Comparison of ENCODE assay signal across 32 cellular contexts in the genomic region with DNA sequence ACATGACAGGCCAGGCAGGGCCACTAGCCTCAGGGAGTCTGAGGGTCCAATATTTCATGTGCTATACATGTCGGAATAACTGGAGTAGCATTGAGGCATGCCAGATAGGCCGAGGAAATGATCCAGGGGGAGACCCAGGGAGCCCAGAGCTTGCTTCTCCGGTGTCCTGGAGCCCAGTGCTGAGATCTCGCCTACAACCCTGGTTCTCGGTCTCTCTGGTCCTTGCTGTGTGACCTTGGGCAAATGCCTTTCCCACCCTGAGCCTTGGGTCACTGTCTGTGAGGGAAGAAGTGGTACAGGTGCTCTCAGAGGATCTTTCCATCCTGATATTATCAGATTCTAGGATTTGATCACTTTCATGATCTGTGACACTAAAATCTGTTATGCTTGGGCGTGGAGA. TPM values are rescaled to one million over a fixed set of nuclear protein-coding genes. Genes with fewer than 3 reads are reported as not detected.
"Had no signal": no experiment of that assay in that cellular context is flagged by ENCODE, and none has a peak within 500 bp of the region (broad histone marks: within the 10 kb centered on the region; RNA-seq: fewer than 3 reads in every experiment).

No MANE protein-coding gene starts in this region.

- H3K4me3 ChIP-seq: coronary artery, esophagus squamous epithelium, gastroesophageal sphincter had no signal

- H3K27me3 ChIP-seq: brain microvascular endothelial cell, esophagus squamous epithelium, gastroesophageal sphincter had no signal

- H3K9me3 ChIP-seq: esophagus squamous epithelium, gastroesophageal sphincter had no signal

- ATAC-seq: activated naive CD4-positive, alpha-beta T cell treated with anti-CD3 and anti-CD28 coated beads, Interleukin-2, amount 50 U/mL, for 72 hours; activated T-cell treated with anti-CD3 and anti-CD28 coated beads, Interleukin-2, amount 50 U/mL, for 72 hours; effector memory CD8-positive, alpha-beta T cell; gastroesophageal sphincter; WTC11 had no signal

- H3K27ac ChIP-seq: brain microvascular endothelial cell, coronary artery, esophagus squamous epithelium, gastroesophageal sphincter had no signal

- FAIRE-seq: astrocyte, bronchial epithelial cell had no signal

- DNase-seq: activated CD4-positive, alpha-beta memory T cell treated with anti-CD3 and anti-CD28 coated beads, Interleukin-2, amount 10 ng/mL, durations not matched to agents 7 days and 5 days; activated CD4-positive, alpha-beta T cell treated with anti-CD3 and anti-CD28 coated beads for 1 hour; activated CD4-positive, alpha-beta T cell treated with anti-CD3 and anti-CD28 coated beads for 4 hours; activated CD4-positive, alpha-beta T cell treated with anti-CD3 and anti-CD28 coated beads, Interleukin-2, amount 10 ng/mL, durations not matched to agents 7 days and 5 days; activated CD4-positive, alpha-beta T cell treated with anti-CD3 and anti-CD28 coated beads, Interleukin-2, amount 50 U/mL, for 4 hours; activated CD8-positive, alpha-beta memory T cell treated with anti-CD3 and anti-CD28 coated beads, Interleukin-2, amount 50 U/mL, for 48 hours; activated gamma-delta T cell; activated naive CD4-positive, alpha-beta T cell; activated naive CD4-positive, alpha-beta T cell treated with anti-CD3 and anti-CD28 coated beads, Interleukin-2, amount 10 ng/mL, durations not matched to agents 7 days and 5 days; activated naive CD8-positive, alpha-beta T cell treated with anti-CD3 and anti-CD28 coated beads, Interleukin-2, amount 10 ng/mL, durations not matched to agents 7 days and 5 days; activated T-cell treated with anti-CD3 and anti-CD28 coated beads for 4 hours; activated T-cell treated with anti-CD3 and anti-CD28 coated beads, Interleukin-2, amount 50 U/mL, for 24 hours; activated T-cell treated with anti-CD3 and anti-CD28 coated beads, Interleukin-2, amount 50 U/mL, for 72 hours; amniotic stem cell; anterior cingulate cortex; brain microvascular endothelial cell; dermis blood vessel endothelial cell; effector CD4-positive, alpha-beta T cell; effector memory CD8-positive, alpha-beta T cell; esophagus squamous epithelium; foreskin melanocyte; T-helper 2 cell had no signal

- H3K36me3 ChIP-seq: brain microvascular endothelial cell, gastroesophageal sphincter had no signal

RNA-seq across cellular contexts. Expression of gene CBLC, which starts 11.3 kb away (rescaled TPM):
- total RNA-seq: activated CD4-positive, alpha-beta memory T cell treated with anti-CD3 and anti-CD28 coated beads, Interleukin-2, amount 10 ng/mL, durations not matched to agents 7 days and 5 days; activated CD4-positive, alpha-beta T cell treated with anti-CD3 and anti-CD28 coated beads, Interleukin-2, amount 10 ng/mL, durations not matched to agents 7 days and 5 days; activated naive CD4-positive, alpha-beta T cell treated with anti-CD3 and anti-CD28 coated beads, Interleukin-2, amount 50 U/mL, for 72 hours; activated naive CD8-positive, alpha-beta T cell treated with anti-CD3 and anti-CD28 coated beads, Interleukin-2, amount 10 ng/mL, durations not matched to agents 7 days and 5 days; activated T-cell treated with anti-CD3 and anti-CD28 coated beads, Interleukin-2, amount 50 U/mL, for 72 hours; astrocyte; cardiac septum; dermis blood vessel endothelial cell; glomerular endothelial cell; T-helper 1 cell treated with Interleukin-12 subunit alpha and Interleukin-12 subunit beta and Interleukin-4 antibody, amounts not matched to agents 30 ng/mL and 1 ng/mL, for 36 hours had no signal
- polyA plus RNA-seq: fibroblast of lung had no signal

RNA-seq across cellular contexts. Expression of gene BCAM, which starts 19.9 kb away (rescaled TPM):
- total RNA-seq: activated CD4-positive, alpha-beta memory T cell treated with anti-CD3 and anti-CD28 coated beads, Interleukin-2, amount 10 ng/mL, durations not matched to agents 7 days and 5 days; activated CD4-positive, alpha-beta T cell treated with anti-CD3 and anti-CD28 coated beads, Interleukin-2, amount 10 ng/mL, durations not matched to agents 7 days and 5 days; activated naive CD8-positive, alpha-beta T cell treated with anti-CD3 and anti-CD28 coated beads, Interleukin-2, amount 10 ng/mL, durations not matched to agents 7 days and 5 days; T-helper 1 cell treated with Interleukin-12 subunit alpha and Interleukin-12 subunit beta and Interleukin-4 antibody, amounts not matched to agents 30 ng/mL and 1 ng/mL, for 36 hours had no signal

RNA-seq across cellular contexts. Expression of gene NECTIN2, which starts 57.1 kb away (rescaled TPM):
- total RNA-seq: activated CD4-positive, alpha-beta T cell treated with anti-CD3 and anti-CD28 coated beads, Interleukin-2, amount 10 ng/mL, durations not matched to agents 7 days and 5 days had no signal
